In genomic region chr15:74727727-74728126, GRCh38 we compare ENCODE assay signal across 17 cellular contexts. TPM values are rescaled to one million over a fixed set of nuclear protein-coding genes. Genes with fewer than 3 reads are reported as not detected.
A peak's percentile ranks its signal among the peaks of the same experiment; 100 is the strongest.
DNase-seq lines count a peak whose midpoint lies in the region; ATAC-seq and TF ChIP-seq lines count a peak whose summit lies in the region.
"Had no signal": no experiment of that assay in that cellular context is flagged by ENCODE, and none has a peak within 500 bp of the region (broad histone marks: within the 10 kb centered on the region; RNA-seq: fewer than 3 reads in every experiment).

No MANE protein-coding gene starts in this region.

- DNase-seq in SK-N-SH (peak; percentile 41), osteoblast (ENCODE audit: insufficient read length, low spot score, missing footprints) (peak; percentile 55), epidermal melanocyte (ENCODE audit: insufficient read length, low spot score) (no peak), omental fat pad (ENCODE audit: low spot score) (no peak), GM19240 (ENCODE audit: insufficient read length, low spot score) (no peak)
- DNase-seq: COR-L47; dorsolateral prefrontal cortex; NCI-H2029 treated with DMSO at 0.1 percent for 48 hours; stimulated activated CD8-positive, alpha-beta memory T cell treated with anti-CD3 and anti-CD28 coated beads, Interleukin-4, amount 100 ng/mL, for 48 hours had no signal

- TF ChIP-seq RAD21 in SK-N-SH (IDR thresholded peaks at IDR 0.05; ENCODE audit: low read length): no peak

- peaks cover 0 to 7% of the 10 kb centered on the region in 2 experiments; a peak in 1 of 4 replicates for H3K4me1 ChIP-seq in SK-N-SH (ENCODE audit: control insufficient read depth in 1 of 2, insufficient read depth in 2 of 2, low read depth in 1 of 2, low read length in 1 of 2)
- no peaks in the 10 kb centered on the region; the same call in 1 of the 2 replicates for H3K4me1 ChIP-seq in HEK293 (ENCODE audit: control insufficient read depth, insufficient read depth, low read length)
- H3K4me1 ChIP-seq in osteoblast (ENCODE audit: insufficient read depth, low read length): peaks cover 10% of the 10 kb centered on the region

- H3K4me3 Mint-ChIP-seq in brain: peak overlapping the region in 3 of 5 experiments; percentile 21 to 60 (median 42)

- H3K36me3 ChIP-seq in SK-N-SH (replicated peaks in 1 of 2; ENCODE audit: control insufficient read depth in 1 of 2, insufficient read depth in 2 of 2, low read length in 1 of 2) (no peaks in the 10 kb centered on the region), HEK293 (ENCODE audit: control insufficient read depth in 2 of 2, insufficient read depth in 1 of 2, low read length in 2 of 2) (no peaks in the 10 kb centered on the region), osteoblast (ENCODE audit: insufficient read depth, low read length) (no peaks in the 10 kb centered on the region)
- H3K36me3 ChIP-seq: tibial nerve had no signal

- no peaks in the 10 kb centered on the region for H3K9me3 ChIP-seq in SK-N-SH
- H3K9me3 ChIP-seq in HEK293 (ENCODE audit: control insufficient read depth, insufficient read depth, low read depth, low read length): no peaks in the 10 kb centered on the region
- H3K9me3 ChIP-seq in osteoblast (ENCODE audit: low read depth, low read length): no peaks in the 10 kb centered on the region
- H3K9me3 ChIP-seq: tibial nerve had no signal

- TF ChIP-seq EP300 in SK-N-SH (IDR thresholded peaks at IDR 0.05; ENCODE audit: borderline replicate concordance in 1 of 2, low read depth in 1 of 2, low read length in 1 of 2): no peak

- H3K9ac ChIP-seq in SK-N-SH: no peak overlapping the region

- H3K27me3 Mint-ChIP-seq in brain: peaks cover 51% of the 10 kb centered on the region

- no peak overlapping the region for H3K4me2 ChIP-seq in SK-N-SH
- no peak overlapping the region for H3K4me2 ChIP-seq in osteoblast (ENCODE audit: insufficient read depth, low read length)
- H3K4me2 ChIP-seq: hepatocyte had no signal

- no peaks in the 10 kb centered on the region for H3K9me2 ChIP-seq in SK-N-SH

- H3K9me3 Mint-ChIP-seq in brain: peaks cover 0 to 6% (median 3%) of the 10 kb centered on the region in 5 experiments

- no peak for TF ChIP-seq CTCF in SK-N-SH (IDR thresholded peaks at IDR 0.05)
- no peak for TF ChIP-seq CTCF in HEK293 (tag by site-specific recombination; IDR thresholded peaks at IDR 0.05)
- no peak for TF ChIP-seq CTCF in brain (conservative IDR thresholded peaks at IDR 0.05)
- TF ChIP-seq CTCF in osteoblast (IDR thresholded peaks at IDR 0.05; ENCODE audit: extremely low read depth, low read depth, low read length): no peak
- no peak for TF ChIP-seq CTCF in omental fat pad (IDR thresholded peaks at IDR 0.05)

- no peaks in the 10 kb centered on the region for H3F3A ChIP-seq in SK-N-SH (replicated peaks; ENCODE audit: insufficient read depth)

- 70% methylated on average over 7 of the region's 7 CpGs for WGBS in SK-N-SH (ENCODE audit: low lambda C conversion rate)

- H3K27ac ChIP-seq in SK-N-SH (ENCODE audit: low read depth in 2 of 2, low read length in 1 of 2) (no peak overlapping the region), HEK293 (ENCODE audit: extremely low read depth, low read depth, low read length) (no peak overlapping the region), osteoblast (ENCODE audit: low read depth, low read length) (no peak overlapping the region)
- H3K27ac ChIP-seq: dorsolateral prefrontal cortex, tibial nerve had no signal

- H4K20me1 ChIP-seq in SK-N-SH (ENCODE audit: insufficient read depth) (no peaks in the 10 kb centered on the region), osteoblast (ENCODE audit: insufficient read depth, low read length) (no peaks in the 10 kb centered on the region)

- POLR2A ChIA-PET in SK-N-SH (lab: Yijun Ruan, JAX) (no interaction called here), HEK293 (lab: Yijun Ruan, JAX) (no interaction called here)

- H3K27me3 ChIP-seq in SK-N-SH (ENCODE audit: insufficient read depth): peaks cover 33% of the 10 kb centered on the region
- peaks cover 75% of the 10 kb centered on the region for H3K27me3 ChIP-seq in osteoblast (ENCODE audit: insufficient read depth, low read length)

- no peaks in the 10 kb centered on the region for H3K36me3 Mint-ChIP-seq in brain

- CTCF ChIA-PET in SK-N-SH (lab: Yijun Ruan, JAX): interaction anchor here (5.1 kb wide), 1 partner anchor 41 kb away, joined by 32 read pairs; no protein-coding TSS in a partner anchor
- CTCF ChIA-PET in HEK293 (lab: Yijun Ruan, JAX): interaction anchor here (1.5 kb wide), 1 partner anchor 96 kb away, joined by 3 read pairs; no protein-coding TSS in a partner anchor

- peaks cover 4% of the 10 kb centered on the region for H3K4me1 Mint-ChIP-seq in brain

- no peak overlapping the region for H3K27ac Mint-ChIP-seq in brain

- no peak for ATAC-seq in SK-N-SH treated with all-trans-retinoic acid at 6 μM for 48 hours
- ATAC-seq in omental fat pad (ENCODE audit: low FRiP score): no peak

- H3K4me3 ChIP-seq in SK-N-SH (ENCODE audit: low read depth in 2 of 2, low read length in 1 of 2) (no peak overlapping the region), HEK293 (ENCODE audit: low read depth, low read length) (no peak overlapping the region), osteoblast (ENCODE audit: insufficient read depth, low read length) (no peak overlapping the region)
- H3K4me3 ChIP-seq: hepatocyte, tibial nerve had no signal

- no peak overlapping the region for H2AFZ ChIP-seq in SK-N-SH (ENCODE audit: low read depth)
- no peak overlapping the region for H2AFZ ChIP-seq in osteoblast (ENCODE audit: low read length)
- H2AFZ ChIP-seq: hepatocyte had no signal

- H3K79me2 ChIP-seq in SK-N-SH (ENCODE audit: insufficient read depth): no peaks in the 10 kb centered on the region
- no peaks in the 10 kb centered on the region for H3K79me2 ChIP-seq in osteoblast (ENCODE audit: insufficient read depth, low read length)
- H3K79me2 ChIP-seq: hepatocyte had no signal

TF ChIP-seq in SK-N-SH, 30 proteins besides CTCF, POLR2A, EP300 and RAD21 (continues in another document):
- no peak for TF ChIP-seq FOSL2 (IDR thresholded peaks at IDR 0.05; ENCODE audit: borderline replicate concordance, low read depth)

TF ChIP-seq in SK-N-SH treated with all-trans-retinoic acid at 6 μM for 48 hours, 23 proteins besides CTCF, POLR2A, EP300 and RAD21 (continues in another document):
- TF ChIP-seq RARB (CRISPR knock-in tag; IDR thresholded peaks at IDR 0.05) (no peak), CREB5 (CRISPR knock-in tag; IDR thresholded peaks at IDR 0.05; ENCODE audit: low read depth) (no peak), ZFP30 (CRISPR knock-in tag; IDR thresholded peaks at IDR 0.05) (no peak), GLIS3 (CRISPR knock-in tag; IDR thresholded peaks at IDR 0.05) (no peak), ISL1 (CRISPR knock-in tag; IDR thresholded peaks at IDR 0.05) (no peak)

TF ChIP-seq in HEK293, 187 proteins besides CTCF, POLR2A, EP300 and RAD21 (continues in another document):
- 0 out of 2 replicates have a peak, but pooled peaks have one; percentile 23 for TF ChIP-seq HIC1 (tag by site-specific recombination; IDR thresholded peaks at IDR 0.05)

RNA-seq across cellular contexts. Expression of gene CYP1A1, which starts 2.4 kb away (rescaled TPM):
- polyA plus RNA-seq in SK-N-SH (2012; rRNA removed): 0.07 and 0.15 TPM in 2 replicates
- polyA plus RNA-seq in SK-N-SH (2012; cell fraction: cytosol; rRNA removed): 0.08 and 0.14 TPM in 2 replicates
- 0.16 and 0.23 TPM in 2 replicates for polyA plus RNA-seq in SK-N-SH (2012; cell fraction: nucleus; rRNA removed)
- 0.17 TPM for polyA plus RNA-seq in brain (ENCODE audit: insufficient read depth, low read depth, low replicate concordance)
- total RNA-seq in osteoblast: 0.36 TPM in 1 of 2 replicates, not detected in the other
- total RNA-seq in omental fat pad: 1 to 10 TPM in 3 of 4 donors, not detected in 1; 1.9 to 8.3 (median 3.6) TPM

RNA-seq across cellular contexts. Expression of gene CYP1A2, which starts 20.9 kb away (rescaled TPM):
- polyA plus RNA-seq in SK-N-SH (2012; rRNA removed) (not detected in 2 replicates), brain (ENCODE audit: insufficient read depth, low read depth, low replicate concordance) (not detected)
- polyA plus RNA-seq in SK-N-SH (2012; cell fraction: cytosol; rRNA removed): not detected in 2 replicates
- not detected in 2 replicates for polyA plus RNA-seq in SK-N-SH (2012; cell fraction: nucleus; rRNA removed)
- total RNA-seq in osteoblast (not detected in 2 replicates), omental fat pad (under 1 TPM in 1 of 4 donors, not detected in 3; 0.37 TPM)
- total RNA-seq: dorsolateral prefrontal cortex, hepatocyte, HT1080, M059J, SK-MEL-5, tibial nerve had no signal

RNA-seq across cellular contexts. Expression of gene EDC3, which starts 31.9 kb away (rescaled TPM):
- polyA plus RNA-seq in SK-N-SH (2012; rRNA removed) (34.9 and 44.5 TPM in 2 replicates), brain (ENCODE audit: insufficient read depth, low read depth, low replicate concordance) (34.9 TPM)
- 24.8 and 28.2 TPM in 2 replicates for polyA plus RNA-seq in SK-N-SH (2012; cell fraction: cytosol; rRNA removed)
- 48.5 and 72.2 TPM in 2 replicates for polyA plus RNA-seq in SK-N-SH (2012; cell fraction: nucleus; rRNA removed)
- total RNA-seq in osteoblast (9.8 and 11.2 TPM in 2 replicates), omental fat pad (10 to 100 TPM; 12.7 to 22.7 (median 15.2) TPM)

RNA-seq across cellular contexts. Expression of gene CSK, which starts 54.2 kb away (rescaled TPM):
- polyA plus RNA-seq in SK-N-SH (2012; rRNA removed) (34.7 and 53.1 TPM in 2 replicates), brain (ENCODE audit: insufficient read depth, low read depth, low replicate concordance) (66.2 TPM)
- 25.5 and 43.5 TPM in 2 replicates for polyA plus RNA-seq in SK-N-SH (2012; cell fraction: cytosol; rRNA removed)
- polyA plus RNA-seq in SK-N-SH (2012; cell fraction: nucleus; rRNA removed): 94.6 and 111 TPM in 2 replicates
- total RNA-seq in osteoblast (30.6 and 31.5 TPM in 2 replicates), omental fat pad (10 to 100 TPM; 11.6 to 43.2 (median 28.2) TPM)

Comparison
In these comparisons a context has a peak if more than half of its experiments do, and no peak if none do; other contexts are left out.
1. DNase-seq: peak in SK-N-SH (single experiment) and osteoblast (single experiment); none in epidermal melanocyte (single experiment), omental fat pad (single experiment) and GM19240 (single experiment).